In the genomic region with DNA sequence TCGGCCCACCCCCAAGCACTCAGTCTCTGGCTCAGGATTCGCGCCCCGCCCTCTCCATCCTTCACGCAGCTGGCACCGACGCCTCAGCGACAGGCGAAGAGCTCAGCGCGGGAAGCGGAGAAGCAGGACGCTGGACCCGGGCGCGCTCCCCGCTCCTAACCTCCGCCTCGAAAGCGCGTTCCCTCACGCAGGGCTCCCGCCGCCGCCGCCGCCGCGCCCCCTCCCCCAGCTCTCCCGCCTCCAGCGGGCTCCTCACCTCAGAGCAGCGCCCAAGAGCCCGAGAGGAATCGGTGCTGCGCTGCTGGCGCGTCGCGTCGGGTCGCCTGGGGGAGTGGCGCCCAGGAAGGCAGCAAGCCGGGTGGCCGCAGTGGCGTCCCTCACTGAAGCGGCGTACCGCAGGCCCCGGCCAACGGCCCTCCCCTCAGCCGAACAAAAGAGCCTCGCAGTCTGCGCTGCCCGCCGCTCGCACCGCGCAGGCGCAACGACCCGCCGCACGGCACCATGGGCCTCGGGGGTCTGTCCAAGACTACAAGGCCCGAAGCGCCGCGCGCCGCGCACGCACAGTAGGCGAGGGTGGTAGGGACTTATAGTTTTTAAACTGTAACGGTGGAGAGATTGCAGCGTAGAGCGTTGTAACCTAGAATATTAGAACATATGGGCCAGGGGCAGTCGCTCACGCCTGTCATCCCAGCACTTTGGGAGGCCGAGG, we compare ENCODE assay signal across 8 cellular contexts. TPM values are rescaled to one million over a fixed set of nuclear protein-coding genes. Genes with fewer than 3 reads are reported as not detected.
DNase-seq lines count a peak whose midpoint lies in the region; ATAC-seq and TF ChIP-seq lines count a peak whose summit lies in the region.

A gene (minus strand): TSS at position 467 of the 709 bp plus-strand sequence. CDS start 24,474 bp downstream, outside the sequence.

- H3K27me3 Mint-ChIP-seq in HFFc6 (ENCODE audit: insufficient read depth): no peaks in the 10 kb centered on the region; the same call in 1 of the 2 replicates
- H3K27me3 Mint-ChIP-seq in activated naive CD4-positive, alpha-beta T cell treated with anti-CD3 and anti-CD28 coated beads for 36 hours (ENCODE audit: low read depth): no peaks in the 10 kb centered on the region

- H3K9me3 ChIP-seq in gastroesophageal sphincter (no peaks in the 10 kb centered on the region), neutrophil (no peaks in the 10 kb centered on the region)

- TF ChIP-seq CTCF in HFFc6 (IDR thresholded peaks at IDR 0.05) (no peak), NB4 (IDR thresholded peaks at IDR 0.05; ENCODE audit: low read depth, low read length) (no peak), gastroesophageal sphincter (IDR thresholded peaks at IDR 0.05) (no peak), neutrophil (IDR thresholded peaks at IDR 0.05) (peak; percentile 9), subcutaneous adipose tissue (IDR thresholded peaks at IDR 0.05; ENCODE audit: low read depth) (no peak)

- peak; percentile 97 for ATAC-seq in gastroesophageal sphincter

- H3K27me3 ChIP-seq in gastroesophageal sphincter (no peaks in the 10 kb centered on the region), neutrophil (no peaks in the 10 kb centered on the region)

- H3K36me3 ChIP-seq in gastroesophageal sphincter (peaks cover 0 to 5% of the 10 kb centered on the region in 2 donors), neutrophil (no peaks in the 10 kb centered on the region)

- TF ChIP-seq POLR2A in NB4 (IDR thresholded peaks at IDR 0.05; ENCODE audit: extremely low read depth, insufficient read length): no peak
- TF ChIP-seq POLR2A in gastroesophageal sphincter (IDR thresholded peaks at IDR 0.05): peak; percentile 56 to 59

- H3K4me1 ChIP-seq in gastroesophageal sphincter (peaks cover 0 to 43% (median 6%) of the 10 kb centered on the region in 3 donors), neutrophil (ENCODE audit: control insufficient read depth in 1 of 2, insufficient read depth in 1 of 2, low read depth in 1 of 2, low read length in 1 of 2) (peaks cover 57 to 58% of the 10 kb centered on the region in 2 experiments)

- H3K4me3 ChIP-seq in NB4 (ENCODE audit: low read depth, low read length): peak within 1 kb of the TSS; percentile 76
- peak within 1 kb of the TSS; percentile 78 to 95 for H3K4me3 ChIP-seq in gastroesophageal sphincter
- H3K4me3 ChIP-seq in neutrophil (ENCODE audit: low read depth in 1 of 2, low read length in 1 of 2): peak within 1 kb of the TSS; percentile 83 to 87

- 0% methylated on average over 1 of the region's 79 CpGs; no CpG with 5 or more reads in 1 of the 2 donors for WGBS in gastroesophageal sphincter (ENCODE audit: low coverage in 1 of 2), 2 donors

- H3K27ac ChIP-seq in gastroesophageal sphincter (peak within 1 kb of the TSS; percentile 72 to 98 (median 95)), neutrophil (peak within 1 kb of the TSS; percentile 86)

- DNase-seq in GM04504 (ENCODE audit: low read depth) (peak; percentile 79), HFFc6 (peak; percentile 89), NB4 (ENCODE audit: low read depth) (peak; percentile 98), SK-N-DZ (ENCODE audit: low spot score) (peak; percentile 98)
- DNase-seq in activated naive CD4-positive, alpha-beta T cell treated with anti-CD3 and anti-CD28 coated beads for 36 hours: peak; percentile 95

- CTCF ChIA-PET in activated naive CD4-positive, alpha-beta T cell treated with anti-CD3 and anti-CD28 coated beads for 36 hours (lab: Charles Lee): interaction anchor here (0.7 to 0.8 kb wide), 2 partner anchors 12 to 30 kb away, joined by 3 read pairs; no protein-coding TSS in a partner anchor

- H3K4me3 Mint-ChIP-seq in HFFc6: peak within 1 kb of the TSS; percentile 88
- H3K4me3 Mint-ChIP-seq in activated naive CD4-positive, alpha-beta T cell treated with anti-CD3 and anti-CD28 coated beads for 36 hours: peak within 1 kb of the TSS; percentile 97

- H3K36me3 Mint-ChIP-seq in HFFc6 (ENCODE audit: low read depth): peaks cover 5% of the 10 kb centered on the region
- no peaks in the 10 kb centered on the region for H3K36me3 Mint-ChIP-seq in activated naive CD4-positive, alpha-beta T cell treated with anti-CD3 and anti-CD28 coated beads for 36 hours (ENCODE audit: low read depth)

- peaks cover 8% of the 10 kb centered on the region for H3K9me3 Mint-ChIP-seq in HFFc6
- H3K9me3 Mint-ChIP-seq in activated naive CD4-positive, alpha-beta T cell treated with anti-CD3 and anti-CD28 coated beads for 36 hours: peaks cover 6% of the 10 kb centered on the region

- no peak for TF ChIP-seq EP300 in gastroesophageal sphincter (IDR thresholded peaks at IDR 0.05)

- intact Hi-C loops in activated naive CD4-positive, alpha-beta T cell treated with anti-CD3 and anti-CD28 coated beads for 36 hours (cut with micrococcal nuclease): loop anchor here (1.0 to 10.0 kb wide), 5 partner anchors 53 to 1094 kb away; a partner anchor contains a TSS

- H3K4me1 Mint-ChIP-seq in HFFc6 (ENCODE audit: low read depth): peaks cover 18% of the 10 kb centered on the region
- H3K4me1 Mint-ChIP-seq in activated naive CD4-positive, alpha-beta T cell treated with anti-CD3 and anti-CD28 coated beads for 36 hours (ENCODE audit: low read depth): peaks cover 34% of the 10 kb centered on the region

- peak within 1 kb of the TSS; percentile 83 for H3K27ac Mint-ChIP-seq in HFFc6
- peak within 1 kb of the TSS; percentile 81 for H3K27ac Mint-ChIP-seq in activated naive CD4-positive, alpha-beta T cell treated with anti-CD3 and anti-CD28 coated beads for 36 hours

RNA-seq across cellular contexts. Expression of the gene that starts here (rescaled TPM):
- 10 to 100 TPM; 62.2 to 82.1 (median 74.0) TPM for total RNA-seq in HFFc6 (2021; fragmentation: NEBNext Ultra II Directional; extraction: Animal tissue kit (Norgen Biotek cat#: 25700))
- 298 and 375 TPM in 2 replicates for polyA plus RNA-seq in SK-N-DZ (2014; cell fraction: cytosol; rRNA removed)
- polyA plus RNA-seq in SK-N-DZ (2014; cell fraction: nucleus; rRNA removed): 109 and 140 TPM in 2 replicates
- 10 to 100 TPM; 61.6 to 63.0 TPM for total RNA-seq in activated naive CD4-positive, alpha-beta T cell treated with anti-CD3 and anti-CD28 coated beads for 36 hours
- 10 to 100 TPM; 46.0 to 59.3 (median 55.0) TPM for total RNA-seq in gastroesophageal sphincter
- total RNA-seq in subcutaneous adipose tissue: 10 to 100 TPM; 21.1 to 32.8 (median 27.9) TPM

Comparison
In these comparisons a context has a peak if more than half of its experiments do, and no peak if none do; other contexts are left out.
1. Peak in every context shown above with its lines: DNase-seq, ATAC-seq, H3K4me3 ChIP-seq and H3K27ac ChIP-seq.